2 cellular contexts compared by ENCODE assay signal in the genomic region with DNA sequence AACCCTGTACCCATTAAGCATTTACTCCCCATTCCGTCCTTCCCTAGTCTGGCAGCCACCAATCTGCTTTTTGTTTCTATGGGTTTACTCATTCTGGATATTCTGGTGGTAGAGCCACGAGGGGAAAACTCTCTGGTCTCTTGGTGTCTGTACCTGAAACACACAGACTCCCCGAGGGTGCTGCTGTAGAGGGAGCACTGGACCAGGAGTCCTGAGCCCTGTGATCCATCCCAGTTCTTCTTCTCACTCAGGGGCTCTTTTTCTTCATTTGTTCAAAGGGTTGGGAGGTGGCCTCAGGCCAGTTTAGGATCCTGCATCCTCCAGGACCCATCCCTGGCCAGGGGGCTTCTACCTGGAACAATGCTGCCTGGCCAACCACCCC.
TF ChIP-seq lines count a peak whose summit lies in the region.

No MANE protein-coding gene starts in this region.

TF ChIP-seq in HCT116, 20 proteins besides CTCF, POLR2A, EP300 and RAD21:
- TF ChIP-seq EZH2phosphoT487 (IDR thresholded peaks at IDR 0.05; ENCODE audit: borderline replicate concordance) (no peak), SIN3A (IDR thresholded peaks at IDR 0.05; ENCODE audit: low read depth) (no peak), EGR1 (IDR thresholded peaks at IDR 0.05; ENCODE audit: low read depth) (no peak), ZNF274 (IDR thresholded peaks at IDR 0.05; ENCODE audit: low read depth, low read length) (no peak), ELF1 (IDR thresholded peaks at IDR 0.05; ENCODE audit: borderline replicate concordance, low read depth) (no peak), JUND (IDR thresholded peaks at IDR 0.05) (no peak), ZBTB33 (IDR thresholded peaks at IDR 0.05; ENCODE audit: extremely low read depth, insufficient replicate concordance, low read length) (no peak), YY1 (IDR thresholded peaks at IDR 0.05; ENCODE audit: extremely low read depth, insufficient replicate concordance, low read depth, low read length) (no peak), CEBPB (IDR thresholded peaks at IDR 0.05; ENCODE audit: low read depth) (no peak), CBX3 (IDR thresholded peaks at IDR 0.05; ENCODE audit: low read depth) (no peak), ZFX (IDR thresholded peaks at IDR 0.05) (no peak)
- TF ChIP-seq, protein P1, sequence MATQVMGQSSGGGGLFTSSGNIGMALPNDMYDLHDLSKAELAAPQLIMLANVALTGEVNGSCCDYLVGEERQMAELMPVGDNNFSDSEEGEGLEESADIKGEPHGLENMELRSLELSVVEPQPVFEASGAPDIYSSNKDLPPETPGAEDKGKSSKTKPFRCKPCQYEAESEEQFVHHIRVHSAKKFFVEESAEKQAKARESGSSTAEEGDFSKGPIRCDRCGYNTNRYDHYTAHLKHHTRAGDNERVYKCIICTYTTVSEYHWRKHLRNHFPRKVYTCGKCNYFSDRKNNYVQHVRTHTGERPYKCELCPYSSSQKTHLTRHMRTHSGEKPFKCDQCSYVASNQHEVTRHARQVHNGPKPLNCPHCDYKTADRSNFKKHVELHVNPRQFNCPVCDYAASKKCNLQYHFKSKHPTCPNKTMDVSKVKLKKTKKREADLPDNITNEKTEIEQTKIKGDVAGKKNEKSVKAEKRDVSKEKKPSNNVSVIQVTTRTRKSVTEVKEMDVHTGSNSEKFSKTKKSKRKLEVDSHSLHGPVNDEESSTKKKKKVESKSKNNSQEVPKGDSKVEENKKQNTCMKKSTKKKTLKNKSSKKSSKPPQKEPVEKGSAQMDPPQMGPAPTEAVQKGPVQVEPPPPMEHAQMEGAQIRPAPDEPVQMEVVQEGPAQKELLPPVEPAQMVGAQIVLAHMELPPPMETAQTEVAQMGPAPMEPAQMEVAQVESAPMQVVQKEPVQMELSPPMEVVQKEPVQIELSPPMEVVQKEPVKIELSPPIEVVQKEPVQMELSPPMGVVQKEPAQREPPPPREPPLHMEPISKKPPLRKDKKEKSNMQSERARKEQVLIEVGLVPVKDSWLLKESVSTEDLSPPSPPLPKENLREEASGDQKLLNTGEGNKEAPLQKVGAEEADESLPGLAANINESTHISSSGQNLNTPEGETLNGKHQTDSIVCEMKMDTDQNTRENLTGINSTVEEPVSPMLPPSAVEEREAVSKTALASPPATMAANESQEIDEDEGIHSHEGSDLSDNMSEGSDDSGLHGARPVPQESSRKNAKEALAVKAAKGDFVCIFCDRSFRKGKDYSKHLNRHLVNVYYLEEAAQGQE (IDR thresholded peaks at IDR 0.05; ENCODE audit: low read depth), result no peak

TF ChIP-seq in H1, 55 proteins besides CTCF, POLR2A, EP300 and RAD21:
- no peak for TF ChIP-seq BCL11A (IDR thresholded peaks at IDR 0.05; ENCODE audit: low read depth in 2 of 2, low read length in 2 of 2)
- no peak for TF ChIP-seq MAX (IDR thresholded peaks at IDR 0.05)
- TF ChIP-seq HDAC6 (IDR thresholded peaks at IDR 0.05; ENCODE audit: low read depth, low read length), result no peak
